In the genomic region with DNA sequence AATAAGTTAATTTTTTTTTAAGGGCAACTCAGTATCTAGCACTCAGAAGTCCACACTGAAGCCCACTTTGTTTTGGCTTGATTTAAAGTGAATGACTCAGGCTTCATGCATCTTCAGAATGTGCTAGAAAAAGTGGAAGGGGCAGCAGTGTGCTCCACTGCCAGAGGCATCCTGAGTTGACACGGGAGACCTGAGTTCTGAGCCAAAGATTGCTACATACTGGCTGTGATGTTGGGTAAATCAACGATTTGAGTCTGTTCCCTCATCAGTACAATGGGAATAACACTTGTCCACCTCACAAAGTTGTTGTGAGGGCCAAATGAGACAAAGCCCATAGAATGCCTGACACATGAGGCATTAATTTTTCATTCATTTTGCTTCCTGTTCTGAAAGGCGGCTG, we compare ENCODE assay signal across 8 cellular contexts. TPM values are rescaled to one million over a fixed set of nuclear protein-coding genes. Genes with fewer than 3 reads are reported as not detected.
DNase-seq lines count a peak whose midpoint lies in the region; ATAC-seq and TF ChIP-seq lines count a peak whose summit lies in the region.

No MANE protein-coding gene starts in this region.

- H3K4me3 ChIP-seq in coronary artery (peak overlapping the region; percentile 57), uterus (no peak overlapping the region)

- DNase-seq in Caki2 (ENCODE audit: low read depth): peak; percentile 53
- peak; percentile 54 for DNase-seq in NCI-H460 (ENCODE audit: extremely low read depth, low read depth)
- DNase-seq in coronary artery (ENCODE audit: low spot score): peak; percentile 88
- DNase-seq in memory B cell (ENCODE audit: low spot score in 2 of 2): no peak
- DNase-seq in uterus: peak; percentile 69 to 79
- no peak for DNase-seq in putamen (ENCODE audit: low spot score)
- no peak for DNase-seq in stimulated activated CD4-positive, alpha-beta T cell treated with anti-CD3 and anti-CD28 coated beads, Interleukin-4, amount 100 ng/mL, for 24 hours
- no peak for DNase-seq in NCI-H146 (lab: John Stamatoyannopoulos, UW)

- no peak for TF ChIP-seq POLR2A in uterus (IDR thresholded peaks at IDR 0.05)

- H3K4me1 Mint-ChIP-seq in memory B cell: peaks cover 14% of the 10 kb centered on the region

- ATAC-seq in memory B cell (ENCODE audit: low read depth): no peak

- H3K36me3 Mint-ChIP-seq in memory B cell: peaks cover 27% of the 10 kb centered on the region

- in situ Hi-C loops in Caki2 (cut with HindIII; ENCODE audit: low pct_unique_long_range_greater_than_20kb, low sequenced_read_pairs): no loop called here

- no peaks in the 10 kb centered on the region for H3K27me3 Mint-ChIP-seq in memory B cell

- no peaks in the 10 kb centered on the region for H3K9me3 ChIP-seq in uterus

- H3K27ac Mint-ChIP-seq in memory B cell: peak overlapping the region; percentile 98

- H3K27me3 ChIP-seq in uterus: no peaks in the 10 kb centered on the region

- peak overlapping the region; percentile 81 to 95 for H3K27ac ChIP-seq in coronary artery
- peak overlapping the region; percentile 86 to 96 for H3K27ac ChIP-seq in uterus

- H3K9me3 Mint-ChIP-seq in memory B cell: no peaks in the 10 kb centered on the region

- no peak for TF ChIP-seq CTCF in coronary artery (IDR thresholded peaks at IDR 0.05)
- no peak for TF ChIP-seq CTCF in uterus (IDR thresholded peaks at IDR 0.05)

- intact Hi-C loops in uterus (cut with DNase I; ENCODE audit: low total_unique reads): no loop called here

- H3K4me1 ChIP-seq in uterus: peaks cover 19 to 20% of the 10 kb centered on the region in 2 donors

- no peak overlapping the region for H3K4me3 Mint-ChIP-seq in memory B cell

- H3K36me3 ChIP-seq in uterus: no peaks in the 10 kb centered on the region

RNA-seq across cellular contexts. Expression of a gene that starts 19.0 kb away (rescaled TPM):
- 67.2 and 73.4 TPM in 2 replicates for total RNA-seq in Caki2 (2014; rRNA removed; shearing (Covaris generic); ENCODE audit: low replicate concordance)
- total RNA-seq in NCI-H460 (2014; rRNA removed; shearing (Covaris generic)): 42.8 and 53.4 TPM in 2 replicates
- polyA plus RNA-seq in NCI-H460 (2014; cell fraction: nucleus; rRNA removed): 37.7 and 43.7 TPM in 2 replicates
- 100 to 1,000 TPM in 2 of 4 donors, 10 to 100 TPM in 2; 93.5 to 114 (median 102) TPM for total RNA-seq in uterus

RNA-seq across cellular contexts. Expression of a gene that starts 19.2 kb away (rescaled TPM):
- 15.6 and 16.7 TPM in 2 replicates for total RNA-seq in Caki2 (2014; rRNA removed; shearing (Covaris generic); ENCODE audit: low replicate concordance)
- 28.3 and 32.5 TPM in 2 replicates for total RNA-seq in NCI-H460 (2014; rRNA removed; shearing (Covaris generic))
- polyA plus RNA-seq in NCI-H460 (2014; cell fraction: nucleus; rRNA removed): 31.8 and 32.4 TPM in 2 replicates
- 10 to 100 TPM in 1 of 4 donors, 1 to 10 TPM in 3; 6.2 to 12.0 (median 7.8) TPM for total RNA-seq in uterus

RNA-seq across cellular contexts. Expression of a gene that starts 34.6 kb away (rescaled TPM):
- 24.7 and 30.2 TPM in 2 replicates for total RNA-seq in Caki2 (2014; rRNA removed; shearing (Covaris generic); ENCODE audit: low replicate concordance)
- 33.8 and 38.9 TPM in 2 replicates for total RNA-seq in NCI-H460 (2014; rRNA removed; shearing (Covaris generic))
- polyA plus RNA-seq in NCI-H460 (2014; cell fraction: nucleus; rRNA removed): 26.2 and 31.5 TPM in 2 replicates
- total RNA-seq in uterus: 10 to 100 TPM; 15.3 to 85.8 (median 48.5) TPM

RNA-seq across cellular contexts. Expression of a gene that starts 34.8 kb away (rescaled TPM):
- 23.5 and 25.5 TPM in 2 replicates for total RNA-seq in Caki2 (2014; rRNA removed; shearing (Covaris generic); ENCODE audit: low replicate concordance)
- total RNA-seq in NCI-H460 (2014; rRNA removed; shearing (Covaris generic)): 12.9 and 15.4 TPM in 2 replicates
- 8.1 and 16.8 TPM in 2 replicates for polyA plus RNA-seq in NCI-H460 (2014; cell fraction: nucleus; rRNA removed)
- 10 to 100 TPM in 3 of 4 donors, 1 to 10 TPM in 1; 10.0 to 14.1 (median 11.9) TPM for total RNA-seq in uterus

Comparison
In these comparisons a context has a peak if more than half of its experiments do, and no peak if none do; other contexts are left out.
1. DNase-seq: peak in Caki2 (single experiment), NCI-H460 (single experiment), coronary artery (single experiment) and uterus (2 of 2); none in memory B cell (0 of 2), putamen (single experiment), stimulated activated CD4-positive, alpha-beta T cell treated with anti-CD3 and anti-CD28 coated beads, Interleukin-4, amount 100 ng/mL, for 24 hours (single experiment) and NCI-H146 (single experiment).